ENCODE assay signal across 29 cellular contexts in the genomic region with DNA sequence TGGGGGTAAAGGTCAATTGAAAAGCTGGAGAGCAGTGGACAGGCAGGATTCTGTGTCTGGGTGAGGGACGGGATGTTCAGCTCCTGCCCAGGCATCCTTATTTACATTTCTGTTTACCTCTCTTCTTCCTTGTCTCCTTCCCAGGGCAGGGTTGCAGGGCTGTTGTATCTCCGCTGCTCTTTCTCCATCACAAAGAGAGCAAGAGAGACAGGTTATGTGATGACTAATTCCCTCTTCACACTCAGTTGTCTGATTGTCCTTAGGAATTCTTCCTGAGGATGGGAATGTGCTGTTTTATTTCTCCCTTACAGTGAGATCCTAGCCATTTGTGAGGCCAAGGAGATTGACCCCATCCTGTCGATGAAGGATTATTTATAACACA.
"Had no signal": no experiment of that assay in that cellular context is flagged by ENCODE, and none has a peak within 500 bp of the region (broad histone marks: within the 10 kb centered on the region; RNA-seq: fewer than 3 reads in every experiment).

No MANE protein-coding gene starts in this region.

- H3K27ac ChIP-seq: brain microvascular endothelial cell, cardiac muscle cell, SK-N-MC had no signal

- ATAC-seq: activated T-cell treated with anti-CD3 and anti-CD28 coated beads, Interleukin-2, amount 50 U/mL, for 72 hours; Panc1; Right ventricle myocardium inferior; T-cell had no signal

- H3K9me3 Mint-ChIP-seq: activated CD4-positive, alpha-beta memory T cell treated with anti-CD3 and anti-CD28 coated beads for 36 hours; activated CD4-positive, alpha-beta T cell treated with anti-CD3 and anti-CD28 coated beads, Interleukin-2, amount 10 ng/mL, durations not matched to agents 7 days and 5 days; activated naive CD4-positive, alpha-beta T cell treated with anti-CD3 and anti-CD28 coated beads, Interleukin-2, amount 10 ng/mL, durations not matched to agents 7 days and 5 days; activated naive CD8-positive, alpha-beta T cell treated with anti-CD3 and anti-CD28 coated beads for 36 hours; activated T-cell treated with anti-CD3 and anti-CD28 coated beads, Interleukin-2, amount 50 U/mL, for 72 hours; activated T-helper 2 cell treated with anti-CD3 and anti-CD28 coated beads, Interferon-gamma antibody, Interleukin-2, Interleukin-4, amounts not matched to agents 10 μg/mL and 5 μg/mL and 100 μg/mL, durations not matched to agents 14 hours and 24 hours and 36 hours; T-cell had no signal

- H3K27me3 ChIP-seq: cardiac muscle cell had no signal

- DNase-seq: activated CD4-positive, alpha-beta memory T cell treated with anti-CD3 and anti-CD28 coated beads for 36 hours; activated CD4-positive, alpha-beta T cell treated with anti-CD3 and anti-CD28 coated beads, Interleukin-2, amount 10 ng/mL, durations not matched to agents 7 days and 5 days; activated CD4-positive, CD25-positive, alpha-beta regulatory T cell; activated CD8-positive, alpha-beta memory T cell treated with anti-CD3 and anti-CD28 coated beads, Interleukin-2, amount 50 U/mL, for 4 hours; activated gamma-delta T cell treated with Interleukin-2 at 50 U/mL for 16 hours; activated naive CD4-positive, alpha-beta T cell treated with anti-CD3 and anti-CD28 coated beads, Interleukin-2, amount 10 ng/mL, durations not matched to agents 7 days and 5 days; activated naive CD8-positive, alpha-beta T cell treated with anti-CD3 and anti-CD28 coated beads for 36 hours; activated T-cell treated with anti-CD3 and anti-CD28 coated beads, Interleukin-2, amount 50 U/mL, for 72 hours; brain microvascular endothelial cell; Kasumi-1; NCI-H1105 treated with DMSO at 0.1 percent for 48 hours; NCI-H1436 treated with DMSO at 0.1 percent for 48 hours; NCI-H187; NCI-H2081 treated with DMSO at 0.1 percent for 48 hours; NCI-H2171; NCI-H226; NCI-H526 treated with DMSO at 0.1 percent for 48 hours; NCI-H82; OCI-M1; RPMI8226; T-cell; T-helper 2 cell; T1000 had no signal

- H3K27ac Mint-ChIP-seq: activated CD4-positive, alpha-beta memory T cell treated with anti-CD3 and anti-CD28 coated beads for 36 hours; activated CD4-positive, alpha-beta T cell treated with anti-CD3 and anti-CD28 coated beads, Interleukin-2, amount 10 ng/mL, durations not matched to agents 7 days and 5 days; activated naive CD4-positive, alpha-beta T cell treated with anti-CD3 and anti-CD28 coated beads, Interleukin-2, amount 10 ng/mL, durations not matched to agents 7 days and 5 days; activated naive CD8-positive, alpha-beta T cell treated with anti-CD3 and anti-CD28 coated beads for 36 hours; activated T-cell treated with anti-CD3 and anti-CD28 coated beads, Interleukin-2, amount 50 U/mL, for 72 hours; activated T-helper 2 cell treated with anti-CD3 and anti-CD28 coated beads, Interferon-gamma antibody, Interleukin-2, Interleukin-4, amounts not matched to agents 10 μg/mL and 5 μg/mL and 100 μg/mL, durations not matched to agents 14 hours and 24 hours and 36 hours; T-cell had no signal

- H3K36me3 ChIP-seq: brain microvascular endothelial cell, cardiac muscle cell had no signal

- H3K36me3 Mint-ChIP-seq: activated CD4-positive, alpha-beta memory T cell treated with anti-CD3 and anti-CD28 coated beads for 36 hours; activated naive CD4-positive, alpha-beta T cell treated with anti-CD3 and anti-CD28 coated beads, Interleukin-2, amount 10 ng/mL, durations not matched to agents 7 days and 5 days; activated naive CD8-positive, alpha-beta T cell treated with anti-CD3 and anti-CD28 coated beads for 36 hours; T-cell had no signal

- H3K4me3 ChIP-seq: cardiac muscle cell, SK-N-MC had no signal

- FAIRE-seq: TTC549 had no signal

- H3K4me3 Mint-ChIP-seq: activated CD4-positive, alpha-beta memory T cell treated with anti-CD3 and anti-CD28 coated beads for 36 hours; activated CD4-positive, alpha-beta T cell treated with anti-CD3 and anti-CD28 coated beads, Interleukin-2, amount 10 ng/mL, durations not matched to agents 7 days and 5 days; activated naive CD4-positive, alpha-beta T cell treated with anti-CD3 and anti-CD28 coated beads, Interleukin-2, amount 10 ng/mL, durations not matched to agents 7 days and 5 days; activated naive CD8-positive, alpha-beta T cell treated with anti-CD3 and anti-CD28 coated beads for 36 hours; activated T-cell treated with anti-CD3 and anti-CD28 coated beads, Interleukin-2, amount 50 U/mL, for 72 hours; T-cell had no signal

- H3K4me1 Mint-ChIP-seq: activated naive CD8-positive, alpha-beta T cell treated with anti-CD3 and anti-CD28 coated beads for 36 hours had no signal
